ENCODE assay signal across 28 cellular contexts in genomic region chr10:128864554-128865300, GRCh38.
DNase-seq lines count a peak whose midpoint lies in the region; ATAC-seq and TF ChIP-seq lines count a peak whose summit lies in the region.
"Had no signal": no experiment of that assay in that cellular context is flagged by ENCODE, and none has a peak within 500 bp of the region (broad histone marks: within the 10 kb centered on the region; RNA-seq: fewer than 3 reads in every experiment).

No MANE protein-coding gene starts in this region.

- TF ChIP-seq CTCF in HCT116 (IDR thresholded peaks at IDR 0.05 in 2 of 3, conservative IDR thresholded peaks at IDR 0.05 in 1 of 3; ENCODE audit: borderline replicate concordance in 1 of 3, insufficient read depth in 1 of 3, low read depth in 2 of 3, low read length in 2 of 3) (no peak), esophagus muscularis mucosa (IDR thresholded peaks at IDR 0.05) (no peak), nephron progenitor cell (IDR thresholded peaks at IDR 0.05) (no peak)

- POLR2A ChIA-PET in HCT116 (lab: Charles Lee) = no interaction called here

- 0 out of 2 replicates have a peak, but pooled peaks have one; percentile 20 for ATAC-seq in HCT116
- ATAC-seq in sciatic nerve = peak; percentile 22
- no peak for ATAC-seq in HG03039 (IDR thresholded peaks at IDR 0.05; ENCODE audit: unreplicated experiment)
- ATAC-seq: GM12878 had no signal

- TF ChIP-seq EP300 in esophagus muscularis mucosa (IDR thresholded peaks at IDR 0.05) = no peak

- H3K9me2 ChIP-seq in HCT116 (ENCODE audit: insufficient read depth) = no peaks in the 10 kb centered on the region

- no peaks in the 10 kb centered on the region for H3K9me3 ChIP-seq in HCT116 (ENCODE audit: control insufficient read depth in 1 of 2, insufficient read depth in 1 of 2, low read depth in 1 of 2, low read length in 2 of 2)
- no peaks in the 10 kb centered on the region for H3K9me3 ChIP-seq in esophagus muscularis mucosa
- no peaks in the 10 kb centered on the region for H3K9me3 ChIP-seq in HAP-1

- H3K4me1 ChIP-seq in HCT116 (ENCODE audit: control insufficient read depth in 1 of 2, insufficient read depth in 2 of 2, low read length in 2 of 2) = no peaks in the 10 kb centered on the region
- peaks cover 0 to 6% (median 0%) of the 10 kb centered on the region in 4 donors for H3K4me1 ChIP-seq in esophagus muscularis mucosa
- no peaks in the 10 kb centered on the region for H3K4me1 ChIP-seq in HAP-1

- no peaks in the 10 kb centered on the region for H3K36me3 ChIP-seq in HCT116 (ENCODE audit: control insufficient read depth in 1 of 2, insufficient read depth in 2 of 2, low read length in 2 of 2)
- H3K36me3 ChIP-seq in esophagus muscularis mucosa = no peaks in the 10 kb centered on the region
- H3K36me3 ChIP-seq in HAP-1 (replicated peaks) = no peaks in the 10 kb centered on the region

- TF ChIP-seq POLR2A in HCT116 (IDR thresholded peaks at IDR 0.05; ENCODE audit: borderline replicate concordance, extremely low read depth, insufficient read depth, insufficient read length) (no peak), esophagus muscularis mucosa (IDR thresholded peaks at IDR 0.05; ENCODE audit: low read depth) (no peak)

- RAD21 ChIA-PET in HCT116 (lab: Charles Lee; ENCODE audit: low non-redundant PET in 1 of 2, low total read pairs in 2 of 2, uncharacterized antibody in 2 of 2, unreplicated experiment in 2 of 2) = no interaction called here

- H3K9ac ChIP-seq in HCT116 (ENCODE audit: low read length) = no peak overlapping the region
- H3K9ac ChIP-seq: GM23248 had no signal

- H3K9me3 Mint-ChIP-seq in nephron progenitor cell = no peaks in the 10 kb centered on the region

- no peak overlapping the region for H3K4me2 ChIP-seq in HCT116 (ENCODE audit: low read length)

- no peak overlapping the region for H2AFZ ChIP-seq in HCT116 (ENCODE audit: low read depth, low read length, poor library complexity, severe bottlenecking)
- H2AFZ ChIP-seq: GM23248 had no signal

- DNase-seq in HCT116 (ENCODE audit: low read depth, low spot score) (no peak), esophagus muscularis mucosa (ENCODE audit: extremely low spot score) (peak; percentile 80), nephron progenitor cell (no peak), sciatic nerve (ENCODE audit: low spot score) (no peak), HAP-1 (ENCODE audit: low spot score in 2 of 2) (no peak), AG20443 (ENCODE audit: low spot score) (no peak)
- no peak for DNase-seq in activated CD4-positive, CD25-positive, alpha-beta regulatory T cell treated with anti-CD3 and anti-CD28 coated beads, Interleukin-2, amount 50 U/mL, for 72 hours
- DNase-seq: CD8-positive, alpha-beta memory T cell; DMS 273 treated with DMSO at 0.1 percent for 48 hours; DMS79; EL; GDM1; GM23248; H7; KBM-7; NCI-H1105 treated with DMSO at 0.1 percent for 48 hours; NCI-H146; NCI-H1930; NCI-H2107; NCI-H524; NCI-H82; NK-92 treated with Interleukin-12 subunit alpha and Interleukin-12 subunit beta, amount 100 ng/mL, for 24 hours; SHP77 had no signal

- WGBS in esophagus muscularis mucosa = 97% methylated on average over 8 of the region's 13 CpGs

- H3K36me3 Mint-ChIP-seq in nephron progenitor cell (ENCODE audit: low read depth) = no peaks in the 10 kb centered on the region
- H3K36me3 Mint-ChIP-seq: CD14-positive monocyte; CD8-positive, alpha-beta memory T cell had no signal

- intact Hi-C loops in HCT116 (cut with micrococcal nuclease) = no loop called here
- intact Hi-C loops in esophagus muscularis mucosa (cut with DNase I) = loop anchor here (5.0 kb wide), 1 partner anchor 232 kb away; no protein-coding TSS in a partner anchor
- intact Hi-C loops in sciatic nerve (cut with DNase I) = no loop called here

- peak overlapping the region; percentile 59 for H3K27ac Mint-ChIP-seq in nephron progenitor cell
- H3K27ac Mint-ChIP-seq: B cell; CD8-positive, alpha-beta memory T cell had no signal

- H3K4me1 Mint-ChIP-seq in nephron progenitor cell = peaks cover 7% of the 10 kb centered on the region
- H3K4me1 Mint-ChIP-seq: B cell; CD14-positive monocyte; CD8-positive, alpha-beta memory T cell had no signal

- no peak overlapping the region for H3K27ac ChIP-seq in HCT116 (ENCODE audit: low read depth, low read length)
- no peak overlapping the region for H3K27ac ChIP-seq in esophagus muscularis mucosa (replicated peaks in 1 of 4)
- H3K27ac ChIP-seq: GM23248, RWPE1 had no signal

- H3K27me3 Mint-ChIP-seq in nephron progenitor cell (ENCODE audit: low read depth, poor library complexity) = peaks cover 14% of the 10 kb centered on the region
- H3K27me3 Mint-ChIP-seq: B cell; CD8-positive, alpha-beta memory T cell had no signal

- H4K20me1 ChIP-seq in HCT116 (ENCODE audit: insufficient read depth) = no peaks in the 10 kb centered on the region

- no TSS peak for BruUV-seq in HCT116 (replicated peaks; lab: Mats Ljungman, UMichigan)

- in situ Hi-C loops in HAP-1 (cut with MboI; ENCODE audit: low sequenced_read_pairs) = no loop called here

- H3K79me2 ChIP-seq in HCT116 (ENCODE audit: insufficient read depth, low read length) = no peaks in the 10 kb centered on the region

- peaks cover 29% of the 10 kb centered on the region for H3K27me3 ChIP-seq in HCT116 (ENCODE audit: insufficient read depth, low read length)
- H3K27me3 ChIP-seq in esophagus muscularis mucosa = no peaks in the 10 kb centered on the region
- no peaks in the 10 kb centered on the region for H3K27me3 ChIP-seq in HAP-1 (ENCODE audit: low read depth)

- CTCF ChIA-PET in HCT116 (lab: Charles Lee) = no interaction called here

- no peak overlapping the region for H3K4me3 Mint-ChIP-seq in nephron progenitor cell
- H3K4me3 Mint-ChIP-seq: B cell; CD14-positive monocyte; CD8-positive, alpha-beta memory T cell had no signal

- TF ChIP-seq RAD21 in HCT116 (IDR thresholded peaks at IDR 0.05; ENCODE audit: low read depth) = no peak

- H3K4me3 ChIP-seq in HCT116 (replicated peaks in 1 of 2; ENCODE audit: low read depth in 1 of 2, low read length in 2 of 2) = no peak overlapping the region
- no peak overlapping the region for H3K4me3 ChIP-seq in esophagus muscularis mucosa
- H3K4me3 ChIP-seq in HAP-1 = no peak overlapping the region
- H3K4me3 ChIP-seq: GM12878, GM23248 had no signal

TF ChIP-seq in HCT116, 20 proteins besides CTCF, POLR2A, EP300 and RAD21:
- TF ChIP-seq EGR1 (IDR thresholded peaks at IDR 0.05; ENCODE audit: low read depth) (no peak), MAX (IDR thresholded peaks at IDR 0.05) (no peak), CBX3 (IDR thresholded peaks at IDR 0.05; ENCODE audit: low read depth) (no peak), TCF7L2 (IDR thresholded peaks at IDR 0.05; ENCODE audit: borderline replicate concordance, extremely low read depth, insufficient read depth, insufficient read length) (no peak)
- TF ChIP-seq, protein P1, sequence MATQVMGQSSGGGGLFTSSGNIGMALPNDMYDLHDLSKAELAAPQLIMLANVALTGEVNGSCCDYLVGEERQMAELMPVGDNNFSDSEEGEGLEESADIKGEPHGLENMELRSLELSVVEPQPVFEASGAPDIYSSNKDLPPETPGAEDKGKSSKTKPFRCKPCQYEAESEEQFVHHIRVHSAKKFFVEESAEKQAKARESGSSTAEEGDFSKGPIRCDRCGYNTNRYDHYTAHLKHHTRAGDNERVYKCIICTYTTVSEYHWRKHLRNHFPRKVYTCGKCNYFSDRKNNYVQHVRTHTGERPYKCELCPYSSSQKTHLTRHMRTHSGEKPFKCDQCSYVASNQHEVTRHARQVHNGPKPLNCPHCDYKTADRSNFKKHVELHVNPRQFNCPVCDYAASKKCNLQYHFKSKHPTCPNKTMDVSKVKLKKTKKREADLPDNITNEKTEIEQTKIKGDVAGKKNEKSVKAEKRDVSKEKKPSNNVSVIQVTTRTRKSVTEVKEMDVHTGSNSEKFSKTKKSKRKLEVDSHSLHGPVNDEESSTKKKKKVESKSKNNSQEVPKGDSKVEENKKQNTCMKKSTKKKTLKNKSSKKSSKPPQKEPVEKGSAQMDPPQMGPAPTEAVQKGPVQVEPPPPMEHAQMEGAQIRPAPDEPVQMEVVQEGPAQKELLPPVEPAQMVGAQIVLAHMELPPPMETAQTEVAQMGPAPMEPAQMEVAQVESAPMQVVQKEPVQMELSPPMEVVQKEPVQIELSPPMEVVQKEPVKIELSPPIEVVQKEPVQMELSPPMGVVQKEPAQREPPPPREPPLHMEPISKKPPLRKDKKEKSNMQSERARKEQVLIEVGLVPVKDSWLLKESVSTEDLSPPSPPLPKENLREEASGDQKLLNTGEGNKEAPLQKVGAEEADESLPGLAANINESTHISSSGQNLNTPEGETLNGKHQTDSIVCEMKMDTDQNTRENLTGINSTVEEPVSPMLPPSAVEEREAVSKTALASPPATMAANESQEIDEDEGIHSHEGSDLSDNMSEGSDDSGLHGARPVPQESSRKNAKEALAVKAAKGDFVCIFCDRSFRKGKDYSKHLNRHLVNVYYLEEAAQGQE (IDR thresholded peaks at IDR 0.05; ENCODE audit: low read depth) = no peak
